ENCODE assay signal across 9 cellular contexts in the genomic region with DNA sequence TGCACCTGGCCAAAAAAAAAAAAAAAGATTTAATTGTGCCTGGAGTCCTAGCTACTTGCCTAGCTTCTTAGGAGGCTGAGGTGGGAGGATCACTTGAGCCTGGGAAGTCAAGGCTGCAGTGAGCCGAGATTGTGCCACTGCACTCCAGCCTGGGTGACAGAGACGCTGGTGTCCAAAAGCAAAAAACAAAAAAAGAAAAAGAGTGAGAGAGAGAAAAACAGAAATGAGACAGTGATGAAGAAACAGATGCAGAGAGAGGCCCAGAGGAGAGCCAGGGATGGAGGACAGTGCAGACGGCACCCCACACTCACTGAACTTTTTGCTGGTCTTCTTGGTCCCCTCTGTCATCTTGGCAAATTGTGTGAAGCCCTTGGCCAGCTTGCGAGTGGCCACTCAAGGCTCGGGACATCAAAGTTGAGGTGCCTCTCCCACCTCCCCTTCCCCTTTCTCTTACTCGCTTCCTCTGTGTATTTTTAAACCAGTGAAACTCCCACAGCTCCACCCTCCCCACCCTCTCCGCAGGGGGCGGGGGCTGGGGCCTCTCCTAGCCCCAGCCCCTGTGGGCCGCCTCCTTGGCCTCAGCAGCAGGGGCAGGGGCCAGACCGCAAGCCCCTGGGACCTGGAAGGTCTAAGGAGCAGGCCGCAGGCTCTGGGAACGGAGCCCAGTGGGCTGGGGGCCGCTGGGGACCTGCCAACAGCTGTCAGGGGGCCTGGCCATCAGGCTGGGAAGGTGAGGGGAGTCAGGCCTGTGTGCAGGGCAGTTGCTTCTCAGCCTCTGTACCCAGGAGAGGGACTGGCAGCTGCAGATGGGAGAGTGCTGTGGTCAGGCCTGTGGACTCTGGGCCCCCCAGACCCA. TPM values are rescaled to one million over a fixed set of nuclear protein-coding genes. Genes with fewer than 3 reads are reported as not detected.
DNase-seq lines count a peak whose midpoint lies in the region; ATAC-seq and TF ChIP-seq lines count a peak whose summit lies in the region.
"Had no signal": no experiment of that assay in that cellular context is flagged by ENCODE, and none has a peak within 500 bp of the region (broad histone marks: within the 10 kb centered on the region; RNA-seq: fewer than 3 reads in every experiment).

TSS of gene SH2D3C (minus strand) at position 387 of the 856 bp plus-strand sequence. CDS start at position 348, 39 bp downstream.

- no peaks in the 10 kb centered on the region for H3K9me3 Mint-ChIP-seq in activated CD4-positive, alpha-beta memory T cell treated with anti-CD3 and anti-CD28 coated beads for 36 hours

- no peak within 1 kb of the TSS for H3K4ac ChIP-seq in mesendoderm (ENCODE audit: low read depth, low read length)

- H3K9ac ChIP-seq in mesendoderm (ENCODE audit: low read length), result no peak within 1 kb of the TSS

- no CpG with 5 or more reads among the region's 13 CpGs for WGBS in mesendoderm (ENCODE audit: extremely low coverage, insufficient coverage, low lambda C conversion rate)

- H3K4me3 ChIP-seq in mesendoderm (ENCODE audit: low read length), result no peak within 1 kb of the TSS

- no peaks in the 10 kb centered on the region for H3K27me3 Mint-ChIP-seq in activated CD4-positive, alpha-beta memory T cell treated with anti-CD3 and anti-CD28 coated beads for 36 hours

- H3K79me1 ChIP-seq in mesendoderm (ENCODE audit: low read length), result no peaks in the 10 kb centered on the region

- H2BK15ac ChIP-seq in mesendoderm (replicated peaks; ENCODE audit: low read depth), result no peak within 1 kb of the TSS

- peak within 1 kb of the TSS; percentile 99 for H3K4me3 Mint-ChIP-seq in activated CD4-positive, alpha-beta memory T cell treated with anti-CD3 and anti-CD28 coated beads for 36 hours

- ATAC-seq in HG03378 (IDR thresholded peaks at IDR 0.05; ENCODE audit: unreplicated experiment), result peak; percentile 1

- H3K4me2 ChIP-seq in mesendoderm (ENCODE audit: low read length), result no peak within 1 kb of the TSS

- H3K36me3 ChIP-seq in mesendoderm (ENCODE audit: control insufficient read depth, insufficient read depth, low read length), result no peaks in the 10 kb centered on the region

- H4K8ac ChIP-seq in mesendoderm (ENCODE audit: low read depth, low read length), result no peak within 1 kb of the TSS

- no peak within 1 kb of the TSS for H3K18ac ChIP-seq in mesendoderm (ENCODE audit: low read length)

- H3K4me1 ChIP-seq in mesendoderm (ENCODE audit: control insufficient read depth, low read depth, low read length), result no peaks in the 10 kb centered on the region

- H2BK5ac ChIP-seq in mesendoderm (ENCODE audit: low read length), result no peak within 1 kb of the TSS

- H3K36me3 Mint-ChIP-seq in activated CD4-positive, alpha-beta memory T cell treated with anti-CD3 and anti-CD28 coated beads for 36 hours, result peaks cover 22% of the 10 kb centered on the region

- in situ Hi-C loops in GM18951 (cut with MboI; ENCODE audit: low sequenced_read_pairs, unreplicated experiment), result no loop called here

- no peak within 1 kb of the TSS for H4K5ac ChIP-seq in mesendoderm (ENCODE audit: low read length)

- CTCF ChIA-PET in activated CD4-positive, alpha-beta memory T cell treated with anti-CD3 and anti-CD28 coated beads for 36 hours (lab: Charles Lee), result interaction anchor here (0.7 to 3.4 kb wide), 8 partner anchors 8 to 165 kb away, joined by 3 to 25 read pairs (median 5); partner anchors contain the start of gene TOR2A

- intact Hi-C loops in activated CD4-positive, alpha-beta memory T cell treated with anti-CD3 and anti-CD28 coated beads for 36 hours (cut with micrococcal nuclease), result loop anchor here (2.0 to 10.0 kb wide), 2 partner anchors 248 to 286 kb away; partner anchors contain the start of genes NAIF1 and SLC25A25
- intact Hi-C loops in cardiac septum (cut with DNase I), result no loop called here

- peak; percentile 64 for TF ChIP-seq POLR2A in GM18951 (IDR thresholded peaks at IDR 0.05; ENCODE audit: extremely low read depth, insufficient read depth, insufficient read length)

- H3K23ac ChIP-seq in mesendoderm (ENCODE audit: low read length), result no peak within 1 kb of the TSS

- H3K79me2 ChIP-seq in mesendoderm (ENCODE audit: control insufficient read depth, insufficient read depth, low read length), result no peaks in the 10 kb centered on the region

- no peak within 1 kb of the TSS for H2BK120ac ChIP-seq in mesendoderm (ENCODE audit: low read depth, low read length)

- peak; percentile 73 for DNase-seq in activated CD4-positive, alpha-beta memory T cell treated with anti-CD3 and anti-CD28 coated beads for 36 hours
- DNase-seq in cardiac septum (ENCODE audit: low spot score) (peak; percentile 84), HK-2 (ENCODE audit: unreplicated experiment) (no peak), mesendoderm (no peak), superior temporal gyrus (ENCODE audit: extremely low spot score) (no peak)
- DNase-seq in stimulated activated CD4-positive, alpha-beta T cell treated with anti-CD3 and anti-CD28 coated beads, Interleukin-4, amount 100 ng/mL, for 24 hours, result peak; percentile 48

- H3K27ac ChIP-seq in mesendoderm (ENCODE audit: low read depth, low read length), result no peak within 1 kb of the TSS

- no peak within 1 kb of the TSS for H3K56ac ChIP-seq in mesendoderm (ENCODE audit: low read length)

- peak within 1 kb of the TSS; percentile 98 for H3K27ac Mint-ChIP-seq in activated CD4-positive, alpha-beta memory T cell treated with anti-CD3 and anti-CD28 coated beads for 36 hours

- POLR2A ChIA-PET in activated CD4-positive, alpha-beta memory T cell treated with anti-CD3 and anti-CD28 coated beads for 36 hours (lab: Charles Lee), result interaction anchor here (0.6 to 2.2 kb wide), 16 partner anchors 9 to 220 kb away, joined by 3 to 23 read pairs (median 4); partner anchors contain the start of genes ST6GALNAC4 and TOR2A

- peaks cover 56% of the 10 kb centered on the region for H3K4me1 Mint-ChIP-seq in activated CD4-positive, alpha-beta memory T cell treated with anti-CD3 and anti-CD28 coated beads for 36 hours (ENCODE audit: low read depth)

- no peak within 1 kb of the TSS for H2AK5ac ChIP-seq in mesendoderm (ENCODE audit: low read length)

- H3K27me3 ChIP-seq in mesendoderm (ENCODE audit: insufficient read depth, low read length, poor library complexity), result no peaks in the 10 kb centered on the region

RNA-seq across cellular contexts. Expression of gene SH2D3C, which starts in this region (rescaled TPM):
- 10 to 100 TPM; 34.5 to 35.3 TPM for total RNA-seq in activated CD4-positive, alpha-beta memory T cell treated with anti-CD3 and anti-CD28 coated beads for 36 hours
- total RNA-seq in cardiac septum, result 16.0 TPM
- polyA plus RNA-seq in mesendoderm (2013, experiment 1 of 2), result 2.0 TPM
- polyA plus RNA-seq in mesendoderm (2013, experiment 2 of 2), result 2.3 TPM
- total RNA-seq: M059J had no signal

Comparison
In these comparisons a context has a peak if more than half of its experiments do, and no peak if none do; other contexts are left out.
1. DNase-seq: peak in activated CD4-positive, alpha-beta memory T cell treated with anti-CD3 and anti-CD28 coated beads for 36 hours (single experiment), cardiac septum (single experiment) and stimulated activated CD4-positive, alpha-beta T cell treated with anti-CD3 and anti-CD28 coated beads, Interleukin-4, amount 100 ng/mL, for 24 hours (single experiment); none in HK-2 (single experiment), mesendoderm (single experiment) and superior temporal gyrus (single experiment).